In the genomic region with DNA sequence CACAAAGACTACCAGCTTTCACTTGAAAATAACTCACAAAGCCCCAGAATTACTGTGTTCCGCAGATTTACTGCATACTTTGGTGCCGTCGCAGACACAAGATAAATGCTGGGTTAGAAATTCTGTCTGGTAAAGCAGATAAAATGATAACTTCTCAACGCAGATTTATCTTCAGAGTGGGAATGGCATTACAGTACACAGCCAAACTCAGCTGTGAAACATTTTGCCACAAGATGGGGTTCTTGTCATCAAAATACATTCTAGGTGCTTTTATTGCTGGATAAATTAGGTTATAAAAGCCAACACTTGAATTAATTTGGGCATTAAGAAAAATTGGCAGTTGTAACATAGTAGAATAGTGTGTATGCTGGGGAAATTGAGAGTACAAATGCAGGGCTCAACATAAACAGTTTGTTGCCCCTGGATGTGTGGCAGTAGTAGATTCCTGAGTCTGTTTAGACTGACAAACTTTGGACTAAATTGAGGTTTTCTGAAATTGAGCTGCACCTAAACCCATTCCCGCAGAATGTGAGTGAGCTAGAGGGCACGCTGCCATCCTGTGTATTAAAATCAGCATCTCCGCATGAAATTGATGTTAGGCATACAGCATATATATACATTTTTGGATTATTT, we compare ENCODE assay signal across 2 cellular contexts.
TF ChIP-seq lines count a peak whose summit lies in the region.

No MANE protein-coding gene starts in this region.

TF ChIP-seq in A549, 52 proteins besides CTCF, POLR2A, EP300 and RAD21 (continued from another document):
- no peak for TF ChIP-seq HMGXB4 (CRISPR knock-in tag; IDR thresholded peaks at IDR 0.05; ENCODE audit: borderline replicate concordance)
- no peak for TF ChIP-seq JUNB (IDR thresholded peaks at IDR 0.05)
- no peak for TF ChIP-seq TP53 (CRISPR knock-in tag; IDR thresholded peaks at IDR 0.05)
- no peak for TF ChIP-seq CEBPB (IDR thresholded peaks at IDR 0.05)

TF ChIP-seq in liver, 16 proteins besides CTCF, POLR2A, EP300 and RAD21 (continued from another document):
- TF ChIP-seq REST (IDR thresholded peaks at IDR 0.05) (no peak), HNF4A (conservative IDR thresholded peaks at IDR 0.05) (no peak), FOXA1 (IDR thresholded peaks at IDR 0.05) (no peak), GABPA (IDR thresholded peaks at IDR 0.05 in 1 of 2, conservative IDR thresholded peaks at IDR 0.05 in 1 of 2) (no peak), HNF4G (IDR thresholded peaks at IDR 0.05) (no peak), JUND (IDR thresholded peaks at IDR 0.05) (no peak), SP1 (IDR thresholded peaks at IDR 0.05) (no peak), YY1 (IDR thresholded peaks at IDR 0.05) (no peak), EGR1 (IDR thresholded peaks at IDR 0.05; ENCODE audit: low read depth in 2 of 2) (no peak), RXRA (IDR thresholded peaks at IDR 0.05) (no peak)
- TF ChIP-seq, protein P1, sequence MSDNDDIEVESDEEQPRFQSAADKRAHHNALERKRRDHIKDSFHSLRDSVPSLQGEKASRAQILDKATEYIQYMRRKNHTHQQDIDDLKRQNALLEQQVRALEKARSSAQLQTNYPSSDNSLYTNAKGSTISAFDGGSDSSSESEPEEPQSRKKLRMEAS (IDR thresholded peaks at IDR 0.05), result no peak
- TF ChIP-seq, protein P2, sequence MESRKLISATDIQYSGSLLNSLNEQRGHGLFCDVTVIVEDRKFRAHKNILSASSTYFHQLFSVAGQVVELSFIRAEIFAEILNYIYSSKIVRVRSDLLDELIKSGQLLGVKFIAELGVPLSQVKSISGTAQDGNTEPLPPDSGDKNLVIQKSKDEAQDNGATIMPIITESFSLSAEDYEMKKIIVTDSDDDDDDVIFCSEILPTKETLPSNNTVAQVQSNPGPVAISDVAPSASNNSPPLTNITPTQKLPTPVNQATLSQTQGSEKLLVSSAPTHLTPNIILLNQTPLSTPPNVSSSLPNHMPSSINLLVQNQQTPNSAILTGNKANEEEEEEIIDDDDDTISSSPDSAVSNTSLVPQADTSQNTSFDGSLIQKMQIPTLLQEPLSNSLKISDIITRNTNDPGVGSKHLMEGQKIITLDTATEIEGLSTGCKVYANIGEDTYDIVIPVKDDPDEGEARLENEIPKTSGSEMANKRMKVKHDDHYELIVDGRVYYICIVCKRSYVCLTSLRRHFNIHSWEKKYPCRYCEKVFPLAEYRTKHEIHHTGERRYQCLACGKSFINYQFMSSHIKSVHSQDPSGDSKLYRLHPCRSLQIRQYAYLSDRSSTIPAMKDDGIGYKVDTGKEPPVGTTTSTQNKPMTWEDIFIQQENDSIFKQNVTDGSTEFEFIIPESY (IDR thresholded peaks at IDR 0.05), result no peak
